ENCODE assay signal across 8 cellular contexts in genomic region chr17:28725166-28725659, GRCh38. TPM values are rescaled to one million over a fixed set of nuclear protein-coding genes. Genes with fewer than 3 reads are reported as not detected.
A peak's percentile ranks its signal among the peaks of the same experiment; 100 is the strongest.
DNase-seq lines count a peak whose midpoint lies in the region; ATAC-seq lines count a peak whose summit lies in the region.

No MANE protein-coding gene starts in this region.

- peaks cover 44% of the 10 kb centered on the region for H3K36me3 ChIP-seq in iPS-18a (ENCODE audit: control insufficient read depth, low read depth, low read length)

- CTCF ChIA-PET in activated CD4-positive, alpha-beta T cell treated with anti-CD3 and anti-CD28 coated beads for 36 hours (lab: Charles Lee) = interaction anchor here (0.5 to 8.9 kb wide), 7 partner anchors 9 to 233 kb away, joined by 3 to 294 read pairs (median 4); partner anchors contain the start of genes PHF12 and TRAF4

- peak overlapping the region; percentile 90 for H3K27ac Mint-ChIP-seq in activated CD4-positive, alpha-beta T cell treated with anti-CD3 and anti-CD28 coated beads for 36 hours
- peak overlapping the region; percentile 89 for H3K27ac Mint-ChIP-seq in stimulated activated memory B cell treated with anti-CD40 and anti-IgM and Interleukin-4, amounts not matched to agents 10 μg/mL and 1 μg/mL and 100 μg/mL, for 72 hours

- H3K27ac ChIP-seq in iPS-18a (ENCODE audit: low read length) = peak overlapping the region; percentile 54

- peak overlapping the region; percentile 92 for H3K9ac ChIP-seq in iPS-18a (ENCODE audit: low read length)

- DNase-seq in activated CD4-positive, alpha-beta T cell treated with anti-CD3 and anti-CD28 coated beads for 36 hours = peak; percentile 50
- DNase-seq in activated CD4-positive, alpha-beta T cell treated with anti-CD3 and anti-CD28 coated beads for 1 hour = no peak
- peak; percentile 24 to 35 for DNase-seq in NCI-H1930 (lab: John Stamatoyannopoulos, UW)
- DNase-seq in activated naive CD4-positive, alpha-beta T cell treated with anti-CD3 and anti-CD28 coated beads, Interleukin-2, amount 50 U/mL, for 16 hours = peak; percentile 34
- DNase-seq in mucosa of gallbladder (ENCODE audit: low spot score) = no peak
- DNase-seq in left lobe of liver (ENCODE audit: low spot score) = no peak

- H3K27me3 Mint-ChIP-seq in activated CD4-positive, alpha-beta T cell treated with anti-CD3 and anti-CD28 coated beads for 36 hours = no peaks in the 10 kb centered on the region
- no peaks in the 10 kb centered on the region for H3K27me3 Mint-ChIP-seq in stimulated activated memory B cell treated with anti-CD40 and anti-IgM and Interleukin-4, amounts not matched to agents 10 μg/mL and 1 μg/mL and 100 μg/mL, for 72 hours

- peaks cover 60% of the 10 kb centered on the region for H3K4me1 Mint-ChIP-seq in activated CD4-positive, alpha-beta T cell treated with anti-CD3 and anti-CD28 coated beads for 36 hours
- H3K4me1 Mint-ChIP-seq in stimulated activated memory B cell treated with anti-CD40 and anti-IgM and Interleukin-4, amounts not matched to agents 10 μg/mL and 1 μg/mL and 100 μg/mL, for 72 hours = peaks cover 59% of the 10 kb centered on the region

- H3K4me3 ChIP-seq in iPS-18a (ENCODE audit: low read length) = peak overlapping the region; percentile 64

- H3K4me3 Mint-ChIP-seq in activated CD4-positive, alpha-beta T cell treated with anti-CD3 and anti-CD28 coated beads for 36 hours = peak overlapping the region; percentile 99
- peak overlapping the region; percentile 93 for H3K4me3 Mint-ChIP-seq in stimulated activated memory B cell treated with anti-CD40 and anti-IgM and Interleukin-4, amounts not matched to agents 10 μg/mL and 1 μg/mL and 100 μg/mL, for 72 hours

- no peak for ATAC-seq in activated CD4-positive, alpha-beta T cell treated with anti-CD3 and anti-CD28 coated beads for 36 hours
- ATAC-seq in stimulated activated memory B cell treated with anti-CD40 and anti-IgM and Interleukin-4, amounts not matched to agents 10 μg/mL and 1 μg/mL and 100 μg/mL, for 72 hours = no peak
- ATAC-seq in left lobe of liver = no peak

- H3K4me1 ChIP-seq in iPS-18a (ENCODE audit: control insufficient read depth, low read depth, low read length) = peaks cover 23% of the 10 kb centered on the region

- no peaks in the 10 kb centered on the region for H3K9me3 ChIP-seq in iPS-18a (ENCODE audit: control insufficient read depth, low read depth, low read length)

- peaks cover 54% of the 10 kb centered on the region for H3K36me3 Mint-ChIP-seq in activated CD4-positive, alpha-beta T cell treated with anti-CD3 and anti-CD28 coated beads for 36 hours (ENCODE audit: low read depth)
- H3K36me3 Mint-ChIP-seq in stimulated activated memory B cell treated with anti-CD40 and anti-IgM and Interleukin-4, amounts not matched to agents 10 μg/mL and 1 μg/mL and 100 μg/mL, for 72 hours = peaks cover 49% of the 10 kb centered on the region

- H3K9me3 Mint-ChIP-seq in activated CD4-positive, alpha-beta T cell treated with anti-CD3 and anti-CD28 coated beads for 36 hours (ENCODE audit: low read depth) = no peaks in the 10 kb centered on the region
- no peaks in the 10 kb centered on the region for H3K9me3 Mint-ChIP-seq in stimulated activated memory B cell treated with anti-CD40 and anti-IgM and Interleukin-4, amounts not matched to agents 10 μg/mL and 1 μg/mL and 100 μg/mL, for 72 hours

- intact Hi-C loops in activated CD4-positive, alpha-beta T cell treated with anti-CD3 and anti-CD28 coated beads for 36 hours (cut with DNase I, micrococcal nuclease) = loop anchor here (5.0 to 10.0 kb wide), 6 partner anchors 37 to 890 kb away; partner anchors contain the start of genes ABHD15 (in 1 of the 2), NUFIP2 (in 1 of the 2) and TP53I13 (in 1 of the 2)

- POLR2A ChIA-PET in activated CD4-positive, alpha-beta T cell treated with anti-CD3 and anti-CD28 coated beads for 36 hours (lab: Charles Lee) = interaction anchor here (0.6 to 6.3 kb wide), 8 partner anchors 9 to 225 kb away, joined by 3 to 111 read pairs (median 5); partner anchors contain the start of gene TRAF4

- no peaks in the 10 kb centered on the region for H3K27me3 ChIP-seq in iPS-18a (ENCODE audit: control insufficient read depth, insufficient read depth, low read length)

RNA-seq across cellular contexts. Expression of gene TLCD1, which starts 0.8 kb away (rescaled TPM):
- total RNA-seq in activated CD4-positive, alpha-beta T cell treated with anti-CD3 and anti-CD28 coated beads for 36 hours = 1 to 10 TPM; 8.5 to 8.7 TPM
- total RNA-seq in mucosa of gallbladder (6.3 TPM), left lobe of liver (4.8 TPM)

RNA-seq across cellular contexts. Expression of gene NEK8, which starts 3.4 kb away (rescaled TPM):
- total RNA-seq in activated CD4-positive, alpha-beta T cell treated with anti-CD3 and anti-CD28 coated beads for 36 hours = 1 to 10 TPM; 3.8 to 4.0 TPM
- 8.1 TPM for total RNA-seq in mucosa of gallbladder
- 3.2 TPM for total RNA-seq in left lobe of liver

RNA-seq across cellular contexts. Expression of gene RPL23A, which starts 5.4 kb away (rescaled TPM):
- 1,000 to 10,000 TPM; 2,164 to 2,505 TPM for total RNA-seq in activated CD4-positive, alpha-beta T cell treated with anti-CD3 and anti-CD28 coated beads for 36 hours
- total RNA-seq in mucosa of gallbladder (1,157 TPM), left lobe of liver (346 TPM)

RNA-seq across cellular contexts. Expression of gene RAB34, which starts 7.5 kb away (rescaled TPM):
- total RNA-seq in activated CD4-positive, alpha-beta T cell treated with anti-CD3 and anti-CD28 coated beads for 36 hours = 10 to 100 TPM; 13.6 to 17.4 TPM
- total RNA-seq in mucosa of gallbladder (70.2 TPM), left lobe of liver (4.9 TPM)

RNA-seq across cellular contexts. Expression of gene PROCA1, which starts 13.5 kb away (rescaled TPM):
- 1 to 10 TPM; 4.0 to 4.5 TPM for total RNA-seq in activated CD4-positive, alpha-beta T cell treated with anti-CD3 and anti-CD28 coated beads for 36 hours
- total RNA-seq in mucosa of gallbladder (4.5 TPM), left lobe of liver (0.73 TPM)

Comparison
In these comparisons a context has a peak if more than half of its experiments do, and no peak if none do; other contexts are left out.
1. DNase-seq: peak in activated CD4-positive, alpha-beta T cell treated with anti-CD3 and anti-CD28 coated beads for 36 hours (single experiment), NCI-H1930 (2 of 2) and activated naive CD4-positive, alpha-beta T cell treated with anti-CD3 and anti-CD28 coated beads, Interleukin-2, amount 50 U/mL, for 16 hours (single experiment); none in activated CD4-positive, alpha-beta T cell treated with anti-CD3 and anti-CD28 coated beads for 1 hour (single experiment), mucosa of gallbladder (single experiment) and left lobe of liver (single experiment).